Comparison of ENCODE assay signal across 8 cellular contexts in genomic region chr11:61028135-61028729, GRCh38. TPM values are rescaled to one million over a fixed set of nuclear protein-coding genes. Genes with fewer than 3 reads are reported as not detected.
A peak's percentile ranks its signal among the peaks of the same experiment; 100 is the strongest.
DNase-seq lines count a peak whose midpoint lies in the region; ATAC-seq and TF ChIP-seq lines count a peak whose summit lies in the region.
"Had no signal": no experiment of that assay in that cellular context is flagged by ENCODE, and none has a peak within 500 bp of the region (broad histone marks: within the 10 kb centered on the region; RNA-seq: fewer than 3 reads in every experiment).

No MANE protein-coding gene starts in this region.

- no peak overlapping the region for H3K9ac ChIP-seq in colonic mucosa (ENCODE audit: low read depth in 2 of 2, low read length in 2 of 2)

- no peaks in the 10 kb centered on the region for H3K9me3 ChIP-seq in right atrium auricular region
- H3K9me3 ChIP-seq in colonic mucosa, result no peaks in the 10 kb centered on the region
- H3K9me3 ChIP-seq in body of pancreas, result no peaks in the 10 kb centered on the region

- DNase-seq in activated CD4-positive, alpha-beta T cell treated with anti-CD3 and anti-CD28 coated beads for 4 hours, result peak; percentile 76 to 80
- peak; percentile 34 for DNase-seq in medulla oblongata (ENCODE audit: extremely low spot score)
- no peak for DNase-seq in right atrium auricular region (ENCODE audit: low spot score)
- DNase-seq in colonic mucosa, result no peak
- DNase-seq in body of pancreas, result no peak

- H3K4me3 ChIP-seq in right atrium auricular region (no peak overlapping the region), colonic mucosa (no peak overlapping the region), body of pancreas (no peak overlapping the region)

- H3K27me3 ChIP-seq in right atrium auricular region, result no peaks in the 10 kb centered on the region
- H3K27me3 ChIP-seq in colonic mucosa, result no peaks in the 10 kb centered on the region
- H3K27me3 ChIP-seq in body of pancreas, result no peaks in the 10 kb centered on the region

- no peaks in the 10 kb centered on the region for H3K36me3 ChIP-seq in right atrium auricular region
- no peaks in the 10 kb centered on the region for H3K36me3 ChIP-seq in colonic mucosa
- no peaks in the 10 kb centered on the region for H3K36me3 ChIP-seq in body of pancreas (replicated peaks in 1 of 2; ENCODE audit: insufficient read depth in 1 of 2, low read depth in 2 of 2)

- H3K4me1 ChIP-seq in right atrium auricular region (peaks cover 0 to 22% of the 10 kb centered on the region in 2 donors), colonic mucosa (no peaks in the 10 kb centered on the region), body of pancreas (peaks cover 15% of the 10 kb centered on the region)

- no peak for TF ChIP-seq POLR2A in body of pancreas (IDR thresholded peaks at IDR 0.05)

- H3K27ac ChIP-seq in right atrium auricular region, result no peak overlapping the region
- no peak overlapping the region for H3K27ac ChIP-seq in colonic mucosa
- H3K27ac ChIP-seq in body of pancreas, result no peak overlapping the region

- intact Hi-C loops in colonic mucosa (cut with DNase I), result no loop called here
- intact Hi-C loops in body of pancreas (cut with DNase I), result no loop called here

- TF ChIP-seq CTCF in right atrium auricular region (IDR thresholded peaks at IDR 0.05), result no peak
- TF ChIP-seq CTCF in colonic mucosa (IDR thresholded peaks at IDR 0.05), result no peak
- TF ChIP-seq CTCF in body of pancreas (IDR thresholded peaks at IDR 0.05), result no peak

- peak; percentile 90 for ATAC-seq in GM19043 (IDR thresholded peaks at IDR 0.05; ENCODE audit: low read depth, unreplicated experiment)
- ATAC-seq in HG03342 (IDR thresholded peaks at IDR 0.05; ENCODE audit: unreplicated experiment), result peak; percentile 80
- no peak for ATAC-seq in body of pancreas

- WGBS in body of pancreas, 2 donors, result 69 to 81% methylated on average over 7 of the region's 7 CpGs

RNA-seq across cellular contexts. Expression of gene CD6, which starts 56.8 kb away (rescaled TPM):
- under 1 TPM; 0.48 to 0.79 TPM for total RNA-seq in right atrium auricular region
- total RNA-seq in colonic mucosa, result 1 to 10 TPM; 3.0 to 3.8 TPM
- 1 to 10 TPM; 1.0 to 3.3 TPM for total RNA-seq in body of pancreas
- total RNA-seq: NCI-H460 had no signal

Comparison
In these comparisons a context has a peak if more than half of its experiments do, and no peak if none do; other contexts are left out.
1. DNase-seq: peak in activated CD4-positive, alpha-beta T cell treated with anti-CD3 and anti-CD28 coated beads for 4 hours (2 of 2) and medulla oblongata (single experiment); none in right atrium auricular region (single experiment), colonic mucosa (single experiment) and body of pancreas (0 of 4).